In the genomic region with DNA sequence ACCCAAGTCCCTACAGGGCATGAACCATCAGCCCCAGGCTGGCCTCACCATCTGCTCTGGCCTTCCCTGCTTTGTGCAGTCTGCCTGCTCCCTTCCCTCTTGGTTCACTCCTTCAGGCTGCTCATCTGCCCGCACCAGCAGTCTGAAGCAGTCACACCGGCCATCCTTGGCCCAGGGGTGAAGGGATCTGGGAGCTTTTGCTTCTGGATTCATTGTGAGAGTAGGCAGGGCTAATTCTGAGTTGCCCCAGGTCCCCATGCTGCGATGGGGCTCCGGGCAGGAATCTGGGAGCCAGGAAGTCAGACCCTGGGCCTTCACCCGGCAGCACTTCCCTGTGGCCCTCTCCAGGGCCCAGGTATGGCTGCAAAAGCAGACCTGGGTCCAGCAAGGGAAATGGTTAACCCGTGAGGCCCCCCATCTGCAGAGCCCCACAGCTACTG, we compare ENCODE assay signal across 22 cellular contexts.
A peak's percentile ranks its signal among the peaks of the same experiment; 100 is the strongest.
DNase-seq lines count a peak whose midpoint lies in the region; ATAC-seq and TF ChIP-seq lines count a peak whose summit lies in the region.
"Had no signal": no experiment of that assay in that cellular context is flagged by ENCODE, and none has a peak within 500 bp of the region (broad histone marks: within the 10 kb centered on the region; RNA-seq: fewer than 3 reads in every experiment).

No MANE protein-coding gene starts in this region.

- no CpG with 5 or more reads among the region's 6 CpGs for WGBS in neuronal stem cell (ENCODE audit: extremely low coverage in 2 of 2, insufficient read length in 2 of 2, insufficient replicate concordance in 1 of 2), 2 donors

- peak overlapping the region; percentile 68 for H3K27ac ChIP-seq in Panc1 (ENCODE audit: low read length)
- no peak overlapping the region for H3K27ac ChIP-seq in neuronal stem cell (replicated peaks; ENCODE audit: low read length)
- H3K27ac ChIP-seq in tibial artery: peak overlapping the region; percentile 34 to 57

- H3K9me3 ChIP-seq in Panc1 (ENCODE audit: control insufficient read depth, insufficient read depth, low read depth, low read length) (no peaks in the 10 kb centered on the region), adipocyte (ENCODE audit: control insufficient read depth, low read length) (peaks cover 6% of the 10 kb centered on the region), neuronal stem cell (replicated peaks in 1 of 2; ENCODE audit: control insufficient read depth in 2 of 2, insufficient read depth in 1 of 2, low read depth in 1 of 2, low read length in 2 of 2) (no peaks in the 10 kb centered on the region), tibial artery (no peaks in the 10 kb centered on the region)
- H3K9me3 ChIP-seq: esophagus squamous epithelium had no signal

- no peak for ATAC-seq in Panc1
- ATAC-seq: activated T-helper 17 cell treated with anti-CD3 and anti-CD28 coated beads, Interleukin-2, amount 50 U/mL, for 72 hours had no signal

- peaks cover 2% of the 10 kb centered on the region for H3K79me1 ChIP-seq in neuronal stem cell (ENCODE audit: low read depth, low read length)

- H3K9ac ChIP-seq in adipocyte (ENCODE audit: low read length) (peak overlapping the region; percentile 87), neuronal stem cell (ENCODE audit: low read depth, low read length, poor library complexity) (no peak overlapping the region)

- no peak overlapping the region for H2BK120ac ChIP-seq in neuronal stem cell (ENCODE audit: low read depth, low read length)

- H3K23ac ChIP-seq in neuronal stem cell (ENCODE audit: low read depth, low read length, poor library complexity): peak overlapping the region; percentile 45

- H3K27me3 ChIP-seq in Panc1 (ENCODE audit: control insufficient read depth, insufficient read depth, low read length) (no peaks in the 10 kb centered on the region), adipocyte (replicated peaks; ENCODE audit: control insufficient read depth, insufficient read depth, low read length) (no peaks in the 10 kb centered on the region), neuronal stem cell (ENCODE audit: control insufficient read depth in 3 of 3, insufficient read depth in 3 of 3, low read depth in 1 of 3, low read length in 3 of 3) (no peaks in the 10 kb centered on the region), tibial artery (no peaks in the 10 kb centered on the region)
- H3K27me3 ChIP-seq: esophagus squamous epithelium, hepatocyte had no signal

- H3K14ac ChIP-seq in neuronal stem cell (ENCODE audit: low read length): peak overlapping the region; percentile 79

- in situ Hi-C loops in Panc1 (cut with HindIII; ENCODE audit: low pct_unique_long_range_greater_than_20kb, low sequenced_read_pairs): no loop called here

- POLR2A ChIA-PET in Panc1 (lab: Charles Lee): no interaction called here

- H3K4me3 ChIP-seq in Panc1 (ENCODE audit: low read depth in 2 of 2, low read length in 2 of 2) (no peak overlapping the region), adipocyte (ENCODE audit: low read length) (no peak overlapping the region), neuronal stem cell (ENCODE audit: low read length in 2 of 2) (no peak overlapping the region), tibial artery (no peak overlapping the region)
- H3K4me3 ChIP-seq: esophagus squamous epithelium, hepatocyte had no signal

- no peak overlapping the region for H4K8ac ChIP-seq in neuronal stem cell (ENCODE audit: low read depth, low read length)

- no peak overlapping the region for H3K4ac ChIP-seq in neuronal stem cell (ENCODE audit: low read length)

- intact Hi-C loops in Panc1 (cut with micrococcal nuclease; ENCODE audit: unreplicated experiment): no loop called here
- intact Hi-C loops in tibial artery (cut with DNase I; ENCODE audit: low total_unique reads): no loop called here

- H2AK5ac ChIP-seq in neuronal stem cell (ENCODE audit: low read depth, low read length): peak overlapping the region; percentile 50

- H3K18ac ChIP-seq in neuronal stem cell (ENCODE audit: low read length): peak overlapping the region; percentile 78

- H3K4me2 ChIP-seq in neuronal stem cell (ENCODE audit: insufficient read depth, low read length, poor library complexity, severe bottlenecking): no peak overlapping the region
- H3K4me2 ChIP-seq: hepatocyte had no signal

- DNase-seq in Panc1 (ENCODE audit: low read depth, low spot score): no peak
- DNase-seq in adipocyte (ENCODE audit: low read depth): no peak
- DNase-seq in neuronal stem cell (ENCODE audit: low spot score): no peak
- no peak for DNase-seq in tibial artery
- no peak for DNase-seq in SKM-1 treated with dmso at 0.1 percent for 144 hours (lab: John Stamatoyannopoulos, UW; ENCODE audit: unreplicated experiment)
- DNase-seq in NCI-H1092 (lab: John Stamatoyannopoulos, UW): no peak
- no peak for DNase-seq in DMS53 treated with DMSO at 0.1 percent for 48 hours (lab: John Stamatoyannopoulos, UW; ENCODE audit: unreplicated experiment)
- DNase-seq: activated CD4-positive, alpha-beta memory T cell treated with anti-CD3 and anti-CD28 coated beads for 36 hours; activated CD4-positive, CD25-positive, alpha-beta regulatory T cell treated with anti-CD3 and anti-CD28 coated beads, Interleukin-2, amount 50 U/mL, for 72 hours; activated CD8-positive, alpha-beta memory T cell treated with anti-CD3 and anti-CD28 coated beads, Interleukin-2, amount 50 U/mL, for 48 hours; CD4-positive, alpha-beta memory T cell; central memory CD4-positive, alpha-beta T cell; esophagus squamous epithelium; foreskin melanocyte; GOT3; mesendoderm; NCI-H1105; NCI-H187 treated with DMSO at 0.1 percent for 48 hours; nucleus accumbens; small intestine had no signal

- peak overlapping the region; percentile 31 for H2BK15ac ChIP-seq in neuronal stem cell (ENCODE audit: low read length)

- no peak for TF ChIP-seq CTCF in Panc1 (IDR thresholded peaks at IDR 0.05)
- no peak for TF ChIP-seq CTCF in tibial artery (IDR thresholded peaks at IDR 0.05)

- no peak overlapping the region for H2BK12ac ChIP-seq in neuronal stem cell (ENCODE audit: low read length)

- H2BK5ac ChIP-seq in neuronal stem cell (ENCODE audit: low read length): peak overlapping the region; percentile 46

- H3K4me1 ChIP-seq in Panc1 (ENCODE audit: control insufficient read depth, insufficient read depth, low read length) (peaks cover 18% of the 10 kb centered on the region), adipocyte (ENCODE audit: control insufficient read depth, insufficient read depth, low read length) (peaks cover 28% of the 10 kb centered on the region), neuronal stem cell (ENCODE audit: control insufficient read depth in 2 of 2, insufficient read depth in 1 of 2, low read depth in 1 of 2, low read length in 2 of 2) (peaks cover 0 to 6% of the 10 kb centered on the region in 2 donors), tibial artery (peaks cover 0 to 38% (median 24%) of the 10 kb centered on the region in 4 donors)

- no peak overlapping the region for H2AFZ ChIP-seq in neuronal stem cell (ENCODE audit: low read length)
- H2AFZ ChIP-seq: hepatocyte had no signal

- H3K36me3 ChIP-seq in Panc1 (ENCODE audit: control insufficient read depth, insufficient read depth, low read length) (no peaks in the 10 kb centered on the region), adipocyte (ENCODE audit: control insufficient read depth, insufficient read depth, low read length, severe bottlenecking) (no peaks in the 10 kb centered on the region), neuronal stem cell (replicated peaks in 1 of 2; ENCODE audit: control insufficient read depth in 2 of 2, insufficient read depth in 2 of 2, low read length in 2 of 2) (no peaks in the 10 kb centered on the region), tibial artery (no peaks in the 10 kb centered on the region)
- H3K36me3 ChIP-seq: esophagus squamous epithelium had no signal

- BruUV-seq in Panc1 (replicated peaks; lab: Mats Ljungman, UMichigan): no TSS peak

- no peak overlapping the region for H4K91ac ChIP-seq in neuronal stem cell (ENCODE audit: low read depth, low read length, poor library complexity)

- CTCF ChIA-PET in Panc1 (lab: Charles Lee): no interaction called here
